ENCODE assay signal across 8 cellular contexts in genomic region chr11:82701847-82702520, GRCh38. TPM values are rescaled to one million over a fixed set of nuclear protein-coding genes. Genes with fewer than 3 reads are reported as not detected.
DNase-seq lines count a peak whose midpoint lies in the region; ATAC-seq lines count a peak whose summit lies in the region.

No MANE protein-coding gene starts in this region.

- DNase-seq in stimulated activated CD4-positive, alpha-beta T cell treated with anti-CD3 and anti-CD28 coated beads, Interleukin-2, amount 100 ng/mL, for 48 hours, result peak; percentile 20 to 21
- no peak for DNase-seq in stimulated activated CD4-positive, alpha-beta T cell treated with anti-CD3 and anti-CD28 coated beads, Interleukin-1b, Interleukin-23, amount 100 ng/mL, for 48 hours
- peak; percentile 45 to 69 for DNase-seq in HAP-1 (ENCODE audit: low spot score in 2 of 2)
- peak; percentile 52 for DNase-seq in NCI-H748 (lab: John Stamatoyannopoulos, UW; ENCODE audit: unreplicated experiment)
- peak; percentile 64 for DNase-seq in dermis blood vessel endothelial cell
- DNase-seq in non-pigmented ciliary epithelial cell (ENCODE audit: low read depth), result peak; percentile 4
- no peak for DNase-seq in NCI-H226

- H3K9me3 ChIP-seq in HAP-1, result no peaks in the 10 kb centered on the region

- no peak overlapping the region for H3K4me3 ChIP-seq in HAP-1

- in situ Hi-C loops in HAP-1 (cut with MboI; ENCODE audit: low sequenced_read_pairs), result loop anchor here (25.0 kb wide), 1 partner anchor 1110 kb away; no protein-coding TSS in a partner anchor

- ATAC-seq in HG02571 (IDR thresholded peaks at IDR 0.05; ENCODE audit: unreplicated experiment), result no peak

- peaks cover 3% of the 10 kb centered on the region for H3K27me3 ChIP-seq in HAP-1 (ENCODE audit: low read depth)

- no peaks in the 10 kb centered on the region for H3K36me3 ChIP-seq in HAP-1 (replicated peaks)

- H3K4me1 ChIP-seq in HAP-1, result no peaks in the 10 kb centered on the region

RNA-seq across cellular contexts. Expression of gene FAM181B, which starts 31.7 kb away (rescaled TPM):
- total RNA-seq in dermis blood vessel endothelial cell, result under 0.01 and 0.05 TPM in 2 replicates

Comparison
In these comparisons a context has a peak if more than half of its experiments do, and no peak if none do; other contexts are left out.
1. DNase-seq: peak in stimulated activated CD4-positive, alpha-beta T cell treated with anti-CD3 and anti-CD28 coated beads, Interleukin-2, amount 100 ng/mL, for 48 hours (2 of 2), HAP-1 (2 of 2), NCI-H748 (single experiment), dermis blood vessel endothelial cell (single experiment) and non-pigmented ciliary epithelial cell (single experiment); none in stimulated activated CD4-positive, alpha-beta T cell treated with anti-CD3 and anti-CD28 coated beads, Interleukin-1b, Interleukin-23, amount 100 ng/mL, for 48 hours (single experiment) and NCI-H226 (single experiment).